30 cellular contexts compared by ENCODE assay signal in genomic region chr1:12404918-12405317, GRCh38.
A peak's percentile ranks its signal among the peaks of the same experiment; 100 is the strongest.
DNase-seq lines count a peak whose midpoint lies in the region; ATAC-seq, FAIRE-seq and TF ChIP-seq lines count a peak whose summit lies in the region.
"Had no signal": no experiment of that assay in that cellular context is flagged by ENCODE, and none has a peak within 500 bp of the region (broad histone marks: within the 10 kb centered on the region; RNA-seq: fewer than 3 reads in every experiment).

No MANE protein-coding gene starts in this region.

- H3K9ac ChIP-seq in HepG2 (ENCODE audit: insufficient read depth, low read depth, low read length) = no peak overlapping the region

- H3K36me3 ChIP-seq in left ventricle myocardium inferior (peaks cover 54% of the 10 kb centered on the region), HepG2 (replicated peaks in 1 of 2; ENCODE audit: control insufficient read depth in 1 of 2, insufficient read depth in 2 of 2, low read length in 2 of 2) (peaks cover 5 to 7% of the 10 kb centered on the region in 2 experiments; a peak in 3 of 5 replicates), osteoblast (ENCODE audit: insufficient read depth, low read length) (peaks cover 30% of the 10 kb centered on the region), upper lobe of left lung (peaks cover 0 to 56% (median 15%) of the 10 kb centered on the region in 4 donors)
- H3K36me3 ChIP-seq: prostate gland had no signal

- intact Hi-C loops in left ventricle myocardium inferior (cut with micrococcal nuclease) (no loop called here), left cardiac atrium (cut with DNase I) (loop anchor here (5.0 to 10.0 kb wide), 2 partner anchors 140 to 212 kb away; partner anchors contain the start of gene DHRS3 (in 1 of the 2)), HepG2 (cut with micrococcal nuclease; ENCODE audit: unreplicated experiment) (loop anchor here (5.0 to 10.0 kb wide), 3 partner anchors 38 to 72 kb away; no protein-coding TSS in a partner anchor)

- 98% methylated on average over 13 of the region's 13 CpGs for WGBS in HepG2 (ENCODE audit: low lambda C conversion rate)
- 94 to 96% methylated on average over 10 to 13 of the region's 13 CpGs for WGBS in upper lobe of left lung, 2 donors

- no peak for TF ChIP-seq RAD21 in HepG2 (CRISPR knock-in tag; IDR thresholded peaks at IDR 0.05)

- in situ Hi-C loops in HepG2 (cut with HindIII; ENCODE audit: extremely low pct_ligation_motif_present, low pct_unique_long_range_greater_than_20kb) = loop anchor here (10.0 kb wide), 1 partner anchor 120 kb away; no protein-coding TSS in a partner anchor

- H3K4me1 ChIP-seq in left ventricle myocardium inferior = peaks cover 58% of the 10 kb centered on the region
- peaks cover 97% of the 10 kb centered on the region for H3K4me1 ChIP-seq in HepG2 (ENCODE audit: insufficient read depth, low read length)
- peaks cover 41% of the 10 kb centered on the region for H3K4me1 ChIP-seq in osteoblast (ENCODE audit: insufficient read depth, low read length)
- H3K4me1 ChIP-seq in upper lobe of left lung = peaks cover 36 to 53% (median 43%) of the 10 kb centered on the region in 4 donors
- H3K4me1 ChIP-seq: SJCRH30 had no signal

- TF ChIP-seq POLR2A in HepG2 (IDR thresholded peaks at IDR 0.05; ENCODE audit: insufficient read depth in 1 of 2, low read depth in 2 of 2, low read length in 2 of 2) = no peak
- TF ChIP-seq POLR2A in upper lobe of left lung (IDR thresholded peaks at IDR 0.05) = no peak

- no peaks in the 10 kb centered on the region for H4K20me1 ChIP-seq in HepG2 (ENCODE audit: insufficient read depth, low read length)
- no peaks in the 10 kb centered on the region for H4K20me1 ChIP-seq in osteoblast (ENCODE audit: insufficient read depth, low read length)

- H3K27ac ChIP-seq in left ventricle myocardium inferior (replicated peaks) = peak overlapping the region; percentile 78
- peak overlapping the region; percentile 76 for H3K27ac ChIP-seq in HepG2 (ENCODE audit: extremely low read length, insufficient read depth, low read length)
- H3K27ac ChIP-seq in osteoblast (ENCODE audit: low read depth, low read length) = peak overlapping the region; percentile 0
- H3K27ac ChIP-seq in upper lobe of left lung = peak overlapping the region in 3 of 4 donors; percentile 13 to 60 (median 40)
- H3K27ac ChIP-seq: SJCRH30 had no signal

- H3K27me3 ChIP-seq in left ventricle myocardium inferior (ENCODE audit: low read depth) (no peaks in the 10 kb centered on the region), HepG2 (ENCODE audit: control insufficient read depth in 1 of 2, insufficient read depth in 2 of 2, low read length in 2 of 2) (no peaks in the 10 kb centered on the region), osteoblast (ENCODE audit: insufficient read depth, low read length) (no peaks in the 10 kb centered on the region), upper lobe of left lung (no peaks in the 10 kb centered on the region)
- H3K27me3 ChIP-seq: gastrocnemius medialis, Peyer's patch, SJCRH30 had no signal

- no peak for FAIRE-seq in HepG2 (lab: Jason Lieb, UNC)
- FAIRE-seq: A204.1, astrocyte, D721Med had no signal

- TF ChIP-seq EP300 in HepG2 (IDR thresholded peaks at IDR 0.05; ENCODE audit: low read depth in 2 of 2, low read length in 2 of 2) (no peak), HepG2 (CRISPR knock-in tag; IDR thresholded peaks at IDR 0.05; ENCODE audit: borderline replicate concordance) (no peak), upper lobe of left lung (IDR thresholded peaks at IDR 0.05) (no peak)

- TF ChIP-seq CTCF in left ventricle myocardium inferior (IDR thresholded peaks at IDR 0.05; ENCODE audit: borderline replicate concordance) (no peak), HepG2 (CRISPR knock-in tag; IDR thresholded peaks at IDR 0.05) (no peak), osteoblast (IDR thresholded peaks at IDR 0.05; ENCODE audit: extremely low read depth, low read depth, low read length) (no peak), upper lobe of left lung (IDR thresholded peaks at IDR 0.05) (no peak)

- peak overlapping the region; percentile 65; the same call in 1 of the 2 replicates for H3K4me2 ChIP-seq in HepG2 (ENCODE audit: low read depth, low read length)
- no peak overlapping the region for H3K4me2 ChIP-seq in osteoblast (ENCODE audit: insufficient read depth, low read length)
- H3K4me2 ChIP-seq: GM23338 had no signal

- no peak overlapping the region for H2AFZ ChIP-seq in HepG2 (ENCODE audit: low read length)
- H2AFZ ChIP-seq in osteoblast (ENCODE audit: low read length) = no peak overlapping the region
- H2AFZ ChIP-seq: GM23338 had no signal

- CTCF ChIA-PET in HepG2 (lab: Yijun Ruan, JAX; ENCODE audit: low intra/inter-chr PET ratio, low total read pairs) = no interaction called here

- no TSS peak for BruUV-seq in HepG2 (replicated peaks; lab: Mats Ljungman, UMichigan)

- DNase-seq in left ventricle myocardium inferior (no peak), left cardiac atrium (no peak), HepG2 (ENCODE audit: low spot score) (no peak), osteoblast (ENCODE audit: insufficient read length, low spot score, missing footprints) (no peak), upper lobe of left lung (peak in 1 of 2 donors; percentile 50), NCI-H524 (lab: John Stamatoyannopoulos, UW) (no peak)
- DNase-seq: activated CD4-positive, alpha-beta T cell treated with anti-CD3 and anti-CD28 coated beads for 36 hours; activated CD8-positive, alpha-beta memory T cell treated with anti-CD3 and anti-CD28 coated beads, Interleukin-2, amount 50 U/mL, for 48 hours; activated CD8-positive, alpha-beta T cell treated with anti-CD3 and anti-CD28 coated beads for 36 hours; CD4-positive, alpha-beta T cell; central memory CD4-positive, alpha-beta T cell; gastrocnemius medialis; hippocampal formation; mesendoderm; NCI-H146; NCI-H774; nucleus accumbens; SJCRH30; stimulated activated CD4-positive, alpha-beta T cell treated with anti-CD3 and anti-CD28 coated beads, Interleukin-15, amount 100 ng/mL, for 24 hours; stimulated activated CD4-positive, alpha-beta T cell treated with anti-CD3 and anti-CD28 coated beads, Interleukin-4, amount 100 ng/mL, for 4 hours; SW 1271; T-helper 9 cell had no signal

- H3K4me3 ChIP-seq in left ventricle myocardium inferior = no peak overlapping the region
- H3K4me3 ChIP-seq in HepG2 (replicated peaks in 1 of 3; ENCODE audit: insufficient read depth in 1 of 3, low read depth in 2 of 3, low read length in 3 of 3) = no peak overlapping the region
- H3K4me3 ChIP-seq in osteoblast (ENCODE audit: insufficient read depth, low read length) = no peak overlapping the region
- no peak overlapping the region for H3K4me3 ChIP-seq in upper lobe of left lung
- H3K4me3 ChIP-seq: gastrocnemius medialis, GM23338, Peyer's patch, prostate gland, SJCRH30 had no signal

- ATAC-seq in left cardiac atrium (no peak), HepG2 (no peak), upper lobe of left lung (ENCODE audit: low FRiP score in 2 of 2) (no peak), GM21723 (IDR thresholded peaks at IDR 0.05; ENCODE audit: unreplicated experiment) (no peak), HG03280 (IDR thresholded peaks at IDR 0.05; ENCODE audit: unreplicated experiment) (no peak)
- ATAC-seq: activated CD4-positive, alpha-beta T cell treated with anti-CD3 and anti-CD28 coated beads for 36 hours; activated CD8-positive, alpha-beta T cell treated with anti-CD3 and anti-CD28 coated beads for 36 hours; gastrocnemius medialis; GM23338 had no signal

- POLR2A ChIA-PET in HepG2 (lab: Yijun Ruan, JAX) = interaction anchor here (8.1 to 9.4 kb wide), 2 partner anchors 21 to 213 kb away, joined by 126 to 127 read pairs; partner anchors contain the start of gene DHRS3

- no peaks in the 10 kb centered on the region for H3K9me3 ChIP-seq in left ventricle myocardium inferior (replicated peaks)
- H3K9me3 ChIP-seq in HepG2 (ENCODE audit: low read length) = 0 out of 2 replicates have a peak, but pooled peaks cover under 1% of the 10 kb centered on the region
- H3K9me3 ChIP-seq in osteoblast (ENCODE audit: low read depth, low read length) = no peaks in the 10 kb centered on the region
- no peaks in the 10 kb centered on the region for H3K9me3 ChIP-seq in upper lobe of left lung
- H3K9me3 ChIP-seq: gastrocnemius medialis, Peyer's patch, prostate gland, SJCRH30 had no signal

- H3K79me2 ChIP-seq in HepG2 (ENCODE audit: insufficient read depth, low read length) = no peaks in the 10 kb centered on the region
- no peaks in the 10 kb centered on the region for H3K79me2 ChIP-seq in osteoblast (ENCODE audit: insufficient read depth, low read length)

TF ChIP-seq in HepG2, 621 proteins besides CTCF, POLR2A, EP300 and RAD21 (continues in another document):
- TF ChIP-seq NFE2 (CRISPR knock-in tag; IDR thresholded peaks at IDR 0.05) (no peak), PRPF4 (IDR thresholded peaks at IDR 0.05; ENCODE audit: low read depth, low read length, poor library complexity, severe bottlenecking) (peak; percentile 55)
- TF ChIP-seq, protein P1, sequence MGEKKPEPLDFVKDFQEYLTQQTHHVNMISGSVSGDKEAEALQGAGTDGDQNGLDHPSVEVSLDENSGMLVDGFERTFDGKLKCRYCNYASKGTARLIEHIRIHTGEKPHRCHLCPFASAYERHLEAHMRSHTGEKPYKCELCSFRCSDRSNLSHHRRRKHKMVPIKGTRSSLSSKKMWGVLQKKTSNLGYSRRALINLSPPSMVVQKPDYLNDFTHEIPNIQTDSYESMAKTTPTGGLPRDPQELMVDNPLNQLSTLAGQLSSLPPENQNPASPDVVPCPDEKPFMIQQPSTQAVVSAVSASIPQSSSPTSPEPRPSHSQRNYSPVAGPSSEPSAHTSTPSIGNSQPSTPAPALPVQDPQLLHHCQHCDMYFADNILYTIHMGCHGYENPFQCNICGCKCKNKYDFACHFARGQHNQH (CRISPR knock-in tag; IDR thresholded peaks at IDR 0.05) = no peak

Comparison
In these comparisons a context has a peak if more than half of its experiments do, and no peak if none do; other contexts are left out.
1. H3K27ac ChIP-seq: peak in every context shown above with its lines; median percentile 78 in left ventricle myocardium inferior; 76 in HepG2; 40 in upper lobe of left lung; 0 in osteoblast.